Comparison of ENCODE assay signal across 12 cellular contexts in genomic region chr3:102078864-102079808, GRCh38.
DNase-seq lines count a peak whose midpoint lies in the region; ATAC-seq and TF ChIP-seq lines count a peak whose summit lies in the region.
"Had no signal": no experiment of that assay in that cellular context is flagged by ENCODE, and none has a peak within 500 bp of the region (broad histone marks: within the 10 kb centered on the region; RNA-seq: fewer than 3 reads in every experiment).

No MANE protein-coding gene starts in this region.

- H3K4me1 ChIP-seq in lung (ENCODE audit: control insufficient read depth in 2 of 2, insufficient read depth in 2 of 2, low read length in 2 of 2) (peaks cover 0 to 1% of the 10 kb centered on the region in 2 donors), vagina (no peaks in the 10 kb centered on the region), ascending aorta (no peaks in the 10 kb centered on the region)

- peak; percentile 53 for ATAC-seq in activated CD8-positive, alpha-beta T cell treated with anti-CD3 and anti-CD28 coated beads, Interleukin-2, amount 10 ng/mL, durations not matched to agents 7 days and 5 days
- ATAC-seq in lung (ENCODE audit: insufficient read depth, low FRiP score): peak; percentile 81

- no peaks in the 10 kb centered on the region for H3K9me3 Mint-ChIP-seq in activated CD8-positive, alpha-beta T cell treated with anti-CD3 and anti-CD28 coated beads, Interleukin-2, amount 10 ng/mL, durations not matched to agents 7 days and 5 days (ENCODE audit: insufficient read depth)

- H3K4me3 Mint-ChIP-seq in activated CD8-positive, alpha-beta T cell treated with anti-CD3 and anti-CD28 coated beads, Interleukin-2, amount 10 ng/mL, durations not matched to agents 7 days and 5 days: peak overlapping the region; percentile 8

- TF ChIP-seq CTCF in lung (IDR thresholded peaks at IDR 0.05; ENCODE audit: control extremely low read depth, extremely low read depth) (no peak), vagina (IDR thresholded peaks at IDR 0.05) (no peak), ascending aorta (IDR thresholded peaks at IDR 0.05) (no peak)

- H3K36me3 Mint-ChIP-seq in activated CD8-positive, alpha-beta T cell treated with anti-CD3 and anti-CD28 coated beads, Interleukin-2, amount 10 ng/mL, durations not matched to agents 7 days and 5 days (ENCODE audit: low read depth): peaks cover 5% of the 10 kb centered on the region

- POLR2A ChIA-PET in activated CD8-positive, alpha-beta T cell treated with anti-CD3 and anti-CD28 coated beads, Interleukin-2, amount 10 ng/mL, durations not matched to agents 7 days and 5 days (lab: Charles Lee): interaction anchor here (1.1 to 2.9 kb wide), 2 partner anchors 154 to 230 kb away, joined by 4 to 7 read pairs; partner anchors contain the start of gene NFKBIZ

- no peak for TF ChIP-seq POLR2A in vagina (IDR thresholded peaks at IDR 0.05)

- H3K27me3 ChIP-seq in lung (ENCODE audit: control insufficient read depth, insufficient read depth): no peaks in the 10 kb centered on the region
- no peaks in the 10 kb centered on the region for H3K27me3 ChIP-seq in vagina
- no peaks in the 10 kb centered on the region for H3K27me3 ChIP-seq in ascending aorta
- H3K27me3 ChIP-seq: SJCRH30 had no signal

- H3K27ac ChIP-seq in lung (ENCODE audit: low read depth in 1 of 2, low read length in 1 of 2) (peak overlapping the region in 1 of 2 donors; percentile 33), vagina (no peak overlapping the region), ascending aorta (peak overlapping the region in 1 of 2 donors; percentile 5)
- H3K27ac ChIP-seq: epithelial cell of prostate, SJCRH30 had no signal

- CTCF ChIA-PET in activated CD8-positive, alpha-beta T cell treated with anti-CD3 and anti-CD28 coated beads, Interleukin-2, amount 10 ng/mL, durations not matched to agents 7 days and 5 days (lab: Charles Lee): interaction anchor here (0.7 to 1.5 kb wide), 7 partner anchors 9 to 276 kb away, joined by 3 to 5 read pairs (median 3); no protein-coding TSS in a partner anchor

- intact Hi-C loops in vagina (cut with DNase I): no loop called here
- intact Hi-C loops in ascending aorta (cut with DNase I): no loop called here

- no peaks in the 10 kb centered on the region for H3K27me3 Mint-ChIP-seq in activated CD8-positive, alpha-beta T cell treated with anti-CD3 and anti-CD28 coated beads, Interleukin-2, amount 10 ng/mL, durations not matched to agents 7 days and 5 days (ENCODE audit: low read depth)

- H3K27ac Mint-ChIP-seq in activated CD8-positive, alpha-beta T cell treated with anti-CD3 and anti-CD28 coated beads, Interleukin-2, amount 10 ng/mL, durations not matched to agents 7 days and 5 days: peak overlapping the region; percentile 79

- peaks cover 21% of the 10 kb centered on the region for H3K4me1 Mint-ChIP-seq in activated CD8-positive, alpha-beta T cell treated with anti-CD3 and anti-CD28 coated beads, Interleukin-2, amount 10 ng/mL, durations not matched to agents 7 days and 5 days (ENCODE audit: low read depth)

- 28 to 40% methylated on average over 8 of the region's 8 CpGs for WGBS in lung, 2 donors

- H3K9me3 ChIP-seq in lung (ENCODE audit: control insufficient read depth in 2 of 2, insufficient read depth in 1 of 2, low read length in 1 of 2) (no peaks in the 10 kb centered on the region), vagina (no peaks in the 10 kb centered on the region), ascending aorta (no peaks in the 10 kb centered on the region)
- H3K9me3 ChIP-seq: SJCRH30 had no signal

- H3K4me3 ChIP-seq in lung (no peak overlapping the region), vagina (no peak overlapping the region), ascending aorta (no peak overlapping the region)
- H3K4me3 ChIP-seq: SJCRH30 had no signal

- peak; percentile 17 for DNase-seq in CMK (ENCODE audit: low read depth)
- DNase-seq in Kasumi-1 (lab: John Stamatoyannopoulos, UW): peak; percentile 41 to 48
- no peak for DNase-seq in activated CD8-positive, alpha-beta T cell treated with anti-CD3 and anti-CD28 coated beads, Interleukin-2, amount 10 ng/mL, durations not matched to agents 7 days and 5 days
- DNase-seq in lung (ENCODE audit: low spot score): peak; percentile 61
- DNase-seq in vagina (ENCODE audit: extremely low spot score in 2 of 2): no peak
- DNase-seq in NCI-H2081 treated with DMSO at 0.1 percent for 48 hours (lab: John Stamatoyannopoulos, UW): no peak
- DNase-seq in ascending aorta (ENCODE audit: low spot score in 2 of 2): no peak
- DNase-seq in hippocampal formation (lab: John Stamatoyannopoulos, UW): no peak
- DNase-seq: activated gamma-delta T cell, NCI-H1436, SJCRH30 had no signal

- H3K36me3 ChIP-seq in lung (ENCODE audit: control insufficient read depth in 2 of 2, insufficient read depth in 2 of 2, low read length in 2 of 2) (no peaks in the 10 kb centered on the region), vagina (no peaks in the 10 kb centered on the region), ascending aorta (no peaks in the 10 kb centered on the region)
- H3K36me3 ChIP-seq: SJCRH30 had no signal

Comparison
In these comparisons a context has a peak if more than half of its experiments do, and no peak if none do; other contexts are left out.
1. DNase-seq: peak in CMK (single experiment), Kasumi-1 (2 of 2) and lung (single experiment); none in activated CD8-positive, alpha-beta T cell treated with anti-CD3 and anti-CD28 coated beads, Interleukin-2, amount 10 ng/mL, durations not matched to agents 7 days and 5 days (single experiment), vagina (0 of 2), NCI-H2081 treated with DMSO at 0.1 percent for 48 hours (single experiment), ascending aorta (0 of 2) and hippocampal formation (0 of 2).